ENCODE assay signal across 24 cellular contexts in genomic region chr1:108158893-108159292, GRCh38. TPM values are rescaled to one million over a fixed set of nuclear protein-coding genes. Genes with fewer than 3 reads are reported as not detected.
DNase-seq lines count a peak whose midpoint lies in the region; ATAC-seq and TF ChIP-seq lines count a peak whose summit lies in the region.
"Had no signal": no experiment of that assay in that cellular context is flagged by ENCODE, and none has a peak within 500 bp of the region (broad histone marks: within the 10 kb centered on the region; RNA-seq: fewer than 3 reads in every experiment).

No MANE protein-coding gene starts in this region.

- TF ChIP-seq CTCF in VCaP (conservative IDR thresholded peaks at IDR 0.05) = no peak
- no peak for TF ChIP-seq CTCF in glutamatergic neuron (IDR thresholded peaks at IDR 0.05; ENCODE audit: partially characterized antibody, unreplicated experiment)

- peak overlapping the region; percentile 68 for H3K27ac Mint-ChIP-seq in glutamatergic neuron (ENCODE audit: unreplicated experiment)
- H3K27ac Mint-ChIP-seq: B cell; CD4-positive, alpha-beta memory T cell; CD4-positive, CD25-positive, alpha-beta regulatory T cell; CD8-positive, alpha-beta memory T cell had no signal

- H3K4me1 Mint-ChIP-seq in glutamatergic neuron (ENCODE audit: low read depth, unreplicated experiment) = peaks cover 6% of the 10 kb centered on the region
- H3K4me1 Mint-ChIP-seq: B cell; CD14-positive monocyte; CD4-positive, alpha-beta memory T cell; CD8-positive, alpha-beta memory T cell had no signal

- no peak for ATAC-seq in HG02610 (IDR thresholded peaks at IDR 0.05; ENCODE audit: unreplicated experiment)
- ATAC-seq: A549, GM12878 had no signal

- no peak overlapping the region for H3K4me3 Mint-ChIP-seq in glutamatergic neuron (ENCODE audit: unreplicated experiment)
- H3K4me3 Mint-ChIP-seq: B cell; CD14-positive monocyte; CD4-positive, alpha-beta memory T cell; CD4-positive, CD25-positive, alpha-beta regulatory T cell; CD8-positive, alpha-beta memory T cell had no signal

- H3K9me3 Mint-ChIP-seq in glutamatergic neuron (ENCODE audit: unreplicated experiment) = peaks cover 3% of the 10 kb centered on the region
- H3K9me3 Mint-ChIP-seq: CD4-positive, alpha-beta memory T cell; CD8-positive, alpha-beta memory T cell had no signal

- peak overlapping the region; percentile 44; the same call in 1 of the 2 replicates for H3K27ac ChIP-seq in VCaP
- H3K27ac ChIP-seq: 22Rv1; A549; BLaER1 treated with 17β-estradiol and CSF1 and Interleukin-3, amounts not matched to agents 10 nM and 100 nM had no signal

- peaks cover 7% of the 10 kb centered on the region for H3K36me3 Mint-ChIP-seq in glutamatergic neuron (ENCODE audit: unreplicated experiment)

- DNase-seq in NCI-H82 (lab: John Stamatoyannopoulos, UW) = peak; percentile 14
- no peak for DNase-seq in NCI-H82 treated with DMSO at 0.1 percent for 48 hours (lab: John Stamatoyannopoulos, UW; ENCODE audit: unreplicated experiment)
- no peak for DNase-seq in glutamatergic neuron
- no peak for DNase-seq in activated CD8-positive, alpha-beta memory T cell treated with anti-CD3 and anti-CD28 coated beads for 24 hours
- DNase-seq: AML-193; CD4-positive, alpha-beta memory T cell; CD4-positive, CD25-positive, alpha-beta regulatory T cell; CD8-positive, alpha-beta memory T cell; COR-L47; DMS 273 treated with DMSO at 0.1 percent for 48 hours; DMS153; DMS53; DMS79; DND-41; EL; GDM1 had no signal

- H3K27me3 Mint-ChIP-seq in glutamatergic neuron (ENCODE audit: unreplicated experiment) = no peaks in the 10 kb centered on the region
- H3K27me3 Mint-ChIP-seq: B cell; CD4-positive, alpha-beta memory T cell; CD4-positive, CD25-positive, alpha-beta regulatory T cell; CD8-positive, alpha-beta memory T cell had no signal

RNA-seq across cellular contexts. Expression of gene SLC25A24, which starts 41.2 kb away (rescaled TPM):
- total RNA-seq in glutamatergic neuron (ENCODE audit: unreplicated experiment) = 55.3 TPM
